Comparison of ENCODE assay signal across 21 cellular contexts in the genomic region with DNA sequence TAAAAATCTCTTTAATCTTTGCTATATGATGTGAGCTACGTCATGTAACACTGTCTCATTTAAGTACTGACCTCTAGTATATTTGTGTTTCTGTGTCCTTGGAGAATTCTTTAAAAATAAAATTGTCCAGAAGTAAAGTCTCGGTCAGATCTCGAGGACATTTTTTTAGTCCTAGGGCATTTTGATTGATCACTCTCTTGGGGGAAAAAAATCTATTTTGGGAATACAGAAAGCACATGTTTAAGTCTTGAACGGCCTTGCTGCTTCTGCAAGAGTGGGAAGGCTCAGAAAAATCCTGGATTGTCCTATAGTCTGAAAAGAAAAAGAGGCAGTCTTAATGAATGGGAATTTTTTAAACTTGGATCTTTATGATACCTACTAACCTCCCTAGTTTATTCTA.
"Had no signal": no experiment of that assay in that cellular context is flagged by ENCODE, and none has a peak within 500 bp of the region (broad histone marks: within the 10 kb centered on the region; RNA-seq: fewer than 3 reads in every experiment).

No MANE protein-coding gene starts in this region.

- DNase-seq: cortex of kidney; effector memory CD8-positive, alpha-beta T cell; gastrocnemius medialis; heart left ventricle; hippocampal formation; left cardiac atrium; left ventricle myocardium inferior; lower lobe of right lung; stimulated activated CD4-positive, alpha-beta T cell treated with anti-CD3 and anti-CD28 coated beads, Interleukin-4, amount 100 ng/mL, for 4 hours; stimulated activated naive CD8-positive, alpha-beta T cell treated with anti-CD3 and anti-CD28 coated beads, Interleukin-15, Interleukin-2, amounts not matched to agents 100 U/mL and 50 U/mL, for 24 hours; trophoblast cell had no signal

- H3K9ac ChIP-seq: neural progenitor cell had no signal

- H2AFZ ChIP-seq: neural progenitor cell had no signal

- H3K4me3 ChIP-seq: cardiac muscle cell, gastrocnemius medialis, heart left ventricle, left ventricle myocardium inferior, lower lobe of right lung, neural progenitor cell, prostate gland, right atrium auricular region, suprapubic skin, vagina had no signal

- H3K9me3 ChIP-seq: gastrocnemius medialis, heart left ventricle, left ventricle myocardium inferior, lower lobe of right lung, prostate gland, right atrium auricular region, suprapubic skin, vagina had no signal

- H3K4me1 Mint-ChIP-seq: nephron; neural progenitor cell; stimulated activated memory B cell treated with anti-CD40 and anti-IgM and Interleukin-4, amounts not matched to agents 10 μg/mL and 1 μg/mL and 100 μg/mL, for 72 hours had no signal

- H3K4me3 Mint-ChIP-seq: effector memory CD8-positive, alpha-beta T cell; nephron; neural progenitor cell; stimulated activated memory B cell treated with anti-CD40 and anti-IgM and Interleukin-4, amounts not matched to agents 10 μg/mL and 1 μg/mL and 100 μg/mL, for 72 hours had no signal

- H3K27ac ChIP-seq: cardiac muscle cell, gastrocnemius medialis, left ventricle myocardium inferior, lower lobe of right lung, neural progenitor cell, prostate gland, right atrium auricular region, suprapubic skin, vagina had no signal

- H3K27me3 Mint-ChIP-seq: effector memory CD8-positive, alpha-beta T cell; stimulated activated memory B cell treated with anti-CD40 and anti-IgM and Interleukin-4, amounts not matched to agents 10 μg/mL and 1 μg/mL and 100 μg/mL, for 72 hours had no signal

- H3K27ac Mint-ChIP-seq: effector memory CD8-positive, alpha-beta T cell; neural progenitor cell; stimulated activated memory B cell treated with anti-CD40 and anti-IgM and Interleukin-4, amounts not matched to agents 10 μg/mL and 1 μg/mL and 100 μg/mL, for 72 hours had no signal

- ATAC-seq: effector memory CD8-positive, alpha-beta T cell; gastrocnemius medialis; heart left ventricle; left cardiac atrium; lower lobe of right lung; sciatic nerve; stimulated activated memory B cell treated with anti-CD40 and anti-IgM and Interleukin-4, amounts not matched to agents 10 μg/mL and 1 μg/mL and 100 μg/mL, for 72 hours; stimulated activated naive CD8-positive, alpha-beta T cell treated with anti-CD3 and anti-CD28 coated beads, Interleukin-15, Interleukin-2, amounts not matched to agents 100 U/mL and 50 U/mL, for 24 hours had no signal

- H3K27me3 ChIP-seq: cardiac muscle cell, gastrocnemius medialis, heart left ventricle, neural progenitor cell, right atrium auricular region, suprapubic skin, vagina had no signal

- H3K9me3 Mint-ChIP-seq: effector memory CD8-positive, alpha-beta T cell; nephron; stimulated activated memory B cell treated with anti-CD40 and anti-IgM and Interleukin-4, amounts not matched to agents 10 μg/mL and 1 μg/mL and 100 μg/mL, for 72 hours had no signal

- FAIRE-seq: islet of Langerhans had no signal

- H3K4me2 ChIP-seq: neural progenitor cell had no signal

- H3K4me1 ChIP-seq: heart left ventricle, left ventricle myocardium inferior, lower lobe of right lung, neural progenitor cell, prostate gland, right atrium auricular region, suprapubic skin, vagina had no signal
